24 cellular contexts compared by ENCODE assay signal in the genomic region with DNA sequence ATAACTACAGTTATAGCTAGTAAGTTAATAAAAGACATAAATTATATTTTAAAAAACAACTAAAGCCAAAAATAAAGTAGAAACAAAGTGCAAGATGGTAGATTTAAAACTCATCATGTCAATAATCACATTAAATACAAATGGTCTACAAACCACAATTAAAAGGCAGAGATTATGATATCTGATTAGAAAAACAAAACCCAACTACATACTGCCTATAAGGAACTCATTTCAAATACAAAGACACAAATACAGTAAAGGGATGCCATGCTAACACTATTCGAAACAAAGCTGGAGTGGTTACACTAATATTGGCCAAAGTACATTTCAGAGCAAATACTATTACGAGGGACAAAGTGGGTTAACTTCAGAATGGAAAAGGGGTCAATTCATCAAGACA. TPM values are rescaled to one million over a fixed set of nuclear protein-coding genes. Genes with fewer than 3 reads are reported as not detected.
A peak's percentile ranks its signal among the peaks of the same experiment; 100 is the strongest.
DNase-seq lines count a peak whose midpoint lies in the region; ATAC-seq, FAIRE-seq and TF ChIP-seq lines count a peak whose summit lies in the region.
"Had no signal": no experiment of that assay in that cellular context is flagged by ENCODE, and none has a peak within 500 bp of the region (broad histone marks: within the 10 kb centered on the region; RNA-seq: fewer than 3 reads in every experiment).

No MANE protein-coding gene starts in this region.

- peak; percentile 5 for DNase-seq in HepG2 (ENCODE audit: low spot score)
- no peak for DNase-seq in right lobe of liver
- DNase-seq in GM19239 (ENCODE audit: insufficient read length, low spot score): no peak
- DNase-seq in HL-60 (ENCODE audit: low read depth in 1 of 2, low spot score in 1 of 2): no peak
- DNase-seq in pancreas: no peak
- no peak for DNase-seq in GM20000 (ENCODE audit: low spot score)
- no peak for DNase-seq in GF-D8 (lab: John Stamatoyannopoulos, UW)
- DNase-seq in anterior cingulate cortex (lab: John Stamatoyannopoulos, UW): no peak
- DNase-seq: ACHN; BE2C; Calu3; CD4-positive, alpha-beta T cell; CD8-positive, alpha-beta memory T cell; DMS153; DND-41; GDM1; GM23248; H9; HFFc6 had no signal

- H3K4me2 ChIP-seq in HepG2 (ENCODE audit: low read depth, low read length): no peak overlapping the region
- H3K4me2 ChIP-seq: BLaER1 treated with 17β-estradiol and CSF1 and Interleukin-3, amounts not matched to agents 10 nM and 100 nM had no signal

- TF ChIP-seq POLR2A in HepG2 (IDR thresholded peaks at IDR 0.05; ENCODE audit: insufficient read depth in 1 of 2, low read depth in 2 of 2, low read length in 2 of 2) (no peak), right lobe of liver (IDR thresholded peaks at IDR 0.05) (no peak)

- POLR2A ChIA-PET in HepG2 (lab: Yijun Ruan, JAX): no interaction called here

- H3K36me3 ChIP-seq in HepG2 (replicated peaks in 1 of 2; ENCODE audit: control insufficient read depth in 1 of 2, insufficient read depth in 2 of 2, low read length in 2 of 2) (no peaks in the 10 kb centered on the region), right lobe of liver (no peaks in the 10 kb centered on the region), pancreas (no peaks in the 10 kb centered on the region)
- H3K36me3 ChIP-seq: BE2C had no signal

- H4K20me1 ChIP-seq in HepG2 (ENCODE audit: insufficient read depth, low read length): peaks cover 86% of the 10 kb centered on the region

- H3K27ac ChIP-seq in HepG2 (ENCODE audit: extremely low read length, insufficient read depth, low read length) (no peak overlapping the region), right lobe of liver (no peak overlapping the region), HL-60 (replicated peaks) (peak overlapping the region; percentile 44; the same call in 1 of the 2 replicates), pancreas (no peak overlapping the region)
- H3K27ac ChIP-seq: 22Rv1; BLaER1 treated with 17β-estradiol and CSF1 and Interleukin-3, amounts not matched to agents 10 nM and 100 nM; GM23248 had no signal

- 60% methylated on average over 2 of the region's 2 CpGs for WGBS in HepG2 (ENCODE audit: low lambda C conversion rate)
- WGBS in right lobe of liver (ENCODE audit: insufficient coverage, low coverage, low lambda C conversion rate, missing lambda C conversion rate): 30% methylated on average over 2 of the region's 2 CpGs
- 95 to 96% methylated on average over 2 of the region's 2 CpGs for WGBS in pancreas, 2 donors

- no peak overlapping the region for H2AFZ ChIP-seq in HepG2 (ENCODE audit: low read length)
- H2AFZ ChIP-seq: GM23248 had no signal

- no peak overlapping the region for H3K4me3 ChIP-seq in HepG2 (replicated peaks in 1 of 3; ENCODE audit: insufficient read depth in 1 of 3, low read depth in 2 of 3, low read length in 3 of 3)
- H3K4me3 ChIP-seq in right lobe of liver: no peak overlapping the region
- H3K4me3 ChIP-seq in HL-60 (replicated peaks; ENCODE audit: insufficient read depth, low read length): no peak overlapping the region
- no peak overlapping the region for H3K4me3 ChIP-seq in pancreas
- H3K4me3 ChIP-seq: GM23248 had no signal

- TF ChIP-seq RAD21 in HepG2 (CRISPR knock-in tag; IDR thresholded peaks at IDR 0.05): no peak

- peaks cover 98% of the 10 kb centered on the region for H3K79me2 ChIP-seq in HepG2 (ENCODE audit: insufficient read depth, low read length)

- TF ChIP-seq EP300 in HepG2 (IDR thresholded peaks at IDR 0.05; ENCODE audit: low read depth in 2 of 2, low read length in 2 of 2) (no peak), HepG2 (CRISPR knock-in tag; IDR thresholded peaks at IDR 0.05; ENCODE audit: borderline replicate concordance) (no peak)

- ATAC-seq in HepG2 (no peak), right lobe of liver (no peak), pancreas (no peak)
- ATAC-seq: HCT116 had no signal

- no peak overlapping the region for H3K9ac ChIP-seq in HepG2 (ENCODE audit: insufficient read depth, low read depth, low read length)
- H3K9ac ChIP-seq: BLaER1 treated with 17β-estradiol and CSF1 and Interleukin-3, amounts not matched to agents 10 nM and 100 nM; GM23248 had no signal

- no TSS peak for BruUV-seq in HepG2 (replicated peaks; lab: Mats Ljungman, UMichigan)

- FAIRE-seq in HepG2 (lab: Jason Lieb, UNC) (no peak), GM19239 (lab: Jason Lieb, UNC) (peak; percentile 53), pancreas (lab: Jason Lieb, UNC) (peak; percentile 29)
- FAIRE-seq: A204.1, H1 had no signal

- in situ Hi-C loops in HepG2 (cut with HindIII; ENCODE audit: extremely low pct_ligation_motif_present, low pct_unique_long_range_greater_than_20kb): loop anchor here (25.0 kb wide), 1 partner anchor 641 kb away; a partner anchor contains a TSS

- H3K4me1 ChIP-seq in HepG2 (ENCODE audit: insufficient read depth, low read length) (peaks cover 34% of the 10 kb centered on the region), right lobe of liver (peaks cover 0 to 6% (median 2%) of the 10 kb centered on the region in 4 donors), pancreas (peaks cover 2 to 22% (median 12%) of the 10 kb centered on the region in 3 donors)

- CTCF ChIA-PET in HepG2 (lab: Yijun Ruan, JAX; ENCODE audit: low intra/inter-chr PET ratio, low total read pairs): no interaction called here

- TF ChIP-seq CTCF in HepG2 (CRISPR knock-in tag; IDR thresholded peaks at IDR 0.05) (no peak), right lobe of liver (IDR thresholded peaks at IDR 0.05) (no peak), HL-60 (IDR thresholded peaks at IDR 0.05; ENCODE audit: insufficient read depth, low read length) (no peak), pancreas (IDR thresholded peaks at IDR 0.05) (no peak), GM20000 (IDR thresholded peaks at IDR 0.05; ENCODE audit: extremely low read depth, missing control alignments) (no peak)

- no peaks in the 10 kb centered on the region for H3K9me3 ChIP-seq in HepG2 (ENCODE audit: low read length)
- no peaks in the 10 kb centered on the region for H3K9me3 ChIP-seq in right lobe of liver
- H3K9me3 ChIP-seq in pancreas: no peaks in the 10 kb centered on the region
- H3K9me3 ChIP-seq: BE2C had no signal

- H3K27me3 ChIP-seq in HepG2 (ENCODE audit: control insufficient read depth in 1 of 2, insufficient read depth in 2 of 2, low read length in 2 of 2) (no peaks in the 10 kb centered on the region), right lobe of liver (no peaks in the 10 kb centered on the region), HL-60 (ENCODE audit: insufficient read depth, poor library complexity, severe bottlenecking) (no peaks in the 10 kb centered on the region), pancreas (no peaks in the 10 kb centered on the region)
- H3K27me3 ChIP-seq: BE2C; BLaER1 treated with 17β-estradiol and CSF1 and Interleukin-3, amounts not matched to agents 10 nM and 100 nM had no signal

- intact Hi-C loops in HepG2 (cut with micrococcal nuclease; ENCODE audit: unreplicated experiment) (no loop called here), right lobe of liver (cut with DNase I) (no loop called here), pancreas (cut with DNase I) (no loop called here)

TF ChIP-seq in HepG2, 621 proteins besides CTCF, POLR2A, EP300 and RAD21:
- TF ChIP-seq HNF4G (IDR thresholded peaks at IDR 0.05; ENCODE audit: borderline replicate concordance, low read depth, low read length) (0 out of 2 replicates have a peak, but pooled peaks have one; percentile 30), HNF4G (CRISPR knock-in tag; IDR thresholded peaks at IDR 0.05; ENCODE audit: borderline replicate concordance, low read depth) (no peak), ZSCAN12 (CRISPR knock-in tag; IDR thresholded peaks at IDR 0.05) (no peak)
TF ChIP-seq in HepG2: peak in this region for 1.

RNA-seq across cellular contexts. Expression of a gene that starts 24.6 kb away (rescaled TPM):
- 6.1 and 13.2 TPM in 2 replicates for total RNA-seq in HepG2 (2016; rRNA removed; fragmentation: Illumina TruSeq; extraction: Trizol)
- 1.0 and 1.2 TPM in 2 replicates for total RNA-seq in HepG2 (2016; cell fraction: cytosol; rRNA removed; fragmentation: Illumina TruSeq; extraction: Trizol; ENCODE audit: low read depth)
- 6.3 and 12.2 TPM in 2 replicates for total RNA-seq in HepG2 (2016; cell fraction: insoluble cytoplasmic fraction; rRNA removed; fragmentation: Illumina TruSeq; extraction: Trizol)
- 7.7 and 7.8 TPM in 2 replicates for total RNA-seq in HepG2 (2016; cell fraction: membrane; rRNA removed; fragmentation: Illumina TruSeq; extraction: Trizol)
- total RNA-seq in HepG2 (2016; cell fraction: nucleus; rRNA removed; fragmentation: Illumina TruSeq; extraction: Trizol): 8.8 and 10.1 TPM in 2 replicates
- polyA plus RNA-seq in HepG2 (2011; rRNA removed): 8.0 and 10.7 TPM in 2 replicates
- 4.9 and 7.5 TPM in 2 replicates for polyA plus RNA-seq in HepG2 (2011; cell fraction: cytosol; rRNA removed)
- 5.2 and 6.1 TPM in 2 replicates for polyA plus RNA-seq in HepG2 (2011; cell fraction: nucleus; rRNA removed)
- polyA plus RNA-seq in HepG2 (2012): 15.4 and 18.6 TPM in 2 replicates
- 1.4 TPM in 2 replicates for polyA plus RNA-seq in HepG2 (2016; cell fraction: cytosol; fragmentation: Illumina TruSeq; extraction: Trizol; ENCODE audit: low read depth)
- 16.6 TPM in 2 replicates for polyA plus RNA-seq in HepG2 (2016; cell fraction: insoluble cytoplasmic fraction; fragmentation: Illumina TruSeq; extraction: Trizol; ENCODE audit: low read depth)
- polyA plus RNA-seq in HepG2 (2016; cell fraction: membrane; fragmentation: Illumina TruSeq; extraction: Trizol; ENCODE audit: low read depth): 6.0 and 6.1 TPM in 2 replicates
- 13.8 and 14.7 TPM in 2 replicates for polyA plus RNA-seq in HepG2 (2016; cell fraction: nucleus; fragmentation: Illumina TruSeq; extraction: Trizol; ENCODE audit: insufficient read depth, low read depth)
- 2.2 and 5.2 TPM in 2 replicates for polyA minus RNA-seq in HepG2 (2011; rRNA and poly(A)+ RNA removed; ENCODE audit: low replicate concordance)
- polyA minus RNA-seq in HepG2 (2011; cell fraction: cytosol; rRNA and poly(A)+ RNA removed): 13.5 and 13.7 TPM in 2 replicates
- polyA minus RNA-seq in HepG2 (2011; cell fraction: nucleus; rRNA and poly(A)+ RNA removed): 17.0 and 23.4 TPM in 2 replicates
- 1 to 10 TPM; 4.2 to 8.7 (median 5.4) TPM for total RNA-seq in right lobe of liver
- total RNA-seq in pancreas: 1 to 10 TPM; 3.0 to 7.8 (median 4.4) TPM
- 1 to 10 TPM; 2.5 to 7.2 TPM for polyA plus RNA-seq in pancreas
